Comparison of ENCODE assay signal across 1 cellular context in the genomic region with DNA sequence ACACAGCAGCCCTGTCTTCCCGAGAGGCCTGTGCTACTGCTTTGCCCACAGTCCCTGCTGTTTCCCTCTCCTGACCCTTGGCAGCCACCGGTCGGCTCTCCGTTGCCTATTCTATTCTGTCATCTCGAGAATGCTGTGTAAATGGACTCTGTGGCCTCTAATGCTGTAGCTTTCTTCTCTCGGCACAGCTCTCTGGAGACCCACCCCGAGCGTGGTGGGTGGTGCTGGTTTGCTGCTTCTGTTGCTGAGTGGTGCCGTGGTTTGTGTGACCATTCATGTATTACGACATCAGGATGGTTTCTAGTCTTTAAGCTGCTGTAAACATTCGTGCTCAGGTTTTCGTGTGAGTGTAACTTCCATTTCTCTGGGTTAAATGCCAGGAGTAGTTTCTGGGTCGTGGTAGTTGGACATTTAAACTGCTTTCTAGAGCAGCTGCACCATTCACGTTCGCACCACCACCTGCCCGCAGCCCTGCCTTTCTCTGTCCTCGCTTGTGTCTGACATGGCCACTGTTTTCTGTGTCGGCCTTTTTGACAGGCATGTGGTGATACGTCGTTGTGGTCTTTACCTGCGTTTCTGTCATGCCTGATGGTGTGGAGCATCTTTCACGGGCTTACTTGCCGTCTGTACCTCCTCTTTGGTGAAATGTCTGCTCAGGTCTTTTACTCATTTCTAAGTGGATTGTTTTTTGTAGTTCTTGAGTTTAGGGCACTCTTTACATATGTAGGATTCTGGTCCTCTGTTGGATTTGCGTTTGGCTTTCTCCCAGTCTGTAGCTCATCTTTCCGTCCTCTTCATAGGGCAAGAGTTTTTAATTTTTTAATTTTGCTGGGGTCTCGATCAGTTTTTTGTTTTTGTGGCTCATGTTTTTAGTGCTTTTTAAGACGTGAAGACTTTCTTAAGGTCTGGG.
A peak's percentile ranks its signal among the peaks of the same experiment; 100 is the strongest.
TF ChIP-seq lines count a peak whose summit lies in the region.

No MANE protein-coding gene starts in this region.

TF ChIP-seq in HepG2, 621 proteins besides CTCF, POLR2A, EP300 and RAD21 (continued from another document):
- no peak for TF ChIP-seq MED8 (CRISPR knock-in tag; IDR thresholded peaks at IDR 0.05; ENCODE audit: insufficient replicate concordance)
- TF ChIP-seq, protein P1, sequence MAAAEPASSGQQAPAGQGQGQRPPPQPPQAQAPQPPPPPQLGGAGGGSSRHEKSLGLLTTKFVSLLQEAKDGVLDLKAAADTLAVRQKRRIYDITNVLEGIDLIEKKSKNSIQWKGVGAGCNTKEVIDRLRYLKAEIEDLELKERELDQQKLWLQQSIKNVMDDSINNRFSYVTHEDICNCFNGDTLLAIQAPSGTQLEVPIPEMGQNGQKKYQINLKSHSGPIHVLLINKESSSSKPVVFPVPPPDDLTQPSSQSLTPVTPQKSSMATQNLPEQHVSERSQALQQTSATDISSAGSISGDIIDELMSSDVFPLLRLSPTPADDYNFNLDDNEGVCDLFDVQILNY (CRISPR knock-in tag; conservative IDR thresholded peaks at IDR 0.05) = 0 out of 2 replicates have a peak, but pooled peaks have one; percentile 23
- TF ChIP-seq RARA (CRISPR knock-in tag; IDR thresholded peaks at IDR 0.05) = peak; percentile 43; the same call in 1 of the 2 replicates
- peak; percentile 60; the same call in 1 of the 2 replicates for TF ChIP-seq ZNF772 (CRISPR knock-in tag; IDR thresholded peaks at IDR 0.05)
- TF ChIP-seq ARID2 (CRISPR knock-in tag; IDR thresholded peaks at IDR 0.05; ENCODE audit: borderline replicate concordance) = 0 out of 2 replicates have a peak, but pooled peaks have one; percentile 17
- no peak for TF ChIP-seq ZNF546 (CRISPR knock-in tag; conservative IDR thresholded peaks at IDR 0.05)
- peak; percentile 91 for TF ChIP-seq CEBPB (IDR thresholded peaks at IDR 0.05; ENCODE audit: borderline replicate concordance, low read depth, low read length)
- TF ChIP-seq THAP11 (CRISPR knock-in tag; IDR thresholded peaks at IDR 0.05) = peak; percentile 55
- peak; percentile 68; the same call in 1 of the 2 replicates for TF ChIP-seq KLF9 (CRISPR knock-in tag; IDR thresholded peaks at IDR 0.05; ENCODE audit: low read depth)
- TF ChIP-seq, protein P2, sequence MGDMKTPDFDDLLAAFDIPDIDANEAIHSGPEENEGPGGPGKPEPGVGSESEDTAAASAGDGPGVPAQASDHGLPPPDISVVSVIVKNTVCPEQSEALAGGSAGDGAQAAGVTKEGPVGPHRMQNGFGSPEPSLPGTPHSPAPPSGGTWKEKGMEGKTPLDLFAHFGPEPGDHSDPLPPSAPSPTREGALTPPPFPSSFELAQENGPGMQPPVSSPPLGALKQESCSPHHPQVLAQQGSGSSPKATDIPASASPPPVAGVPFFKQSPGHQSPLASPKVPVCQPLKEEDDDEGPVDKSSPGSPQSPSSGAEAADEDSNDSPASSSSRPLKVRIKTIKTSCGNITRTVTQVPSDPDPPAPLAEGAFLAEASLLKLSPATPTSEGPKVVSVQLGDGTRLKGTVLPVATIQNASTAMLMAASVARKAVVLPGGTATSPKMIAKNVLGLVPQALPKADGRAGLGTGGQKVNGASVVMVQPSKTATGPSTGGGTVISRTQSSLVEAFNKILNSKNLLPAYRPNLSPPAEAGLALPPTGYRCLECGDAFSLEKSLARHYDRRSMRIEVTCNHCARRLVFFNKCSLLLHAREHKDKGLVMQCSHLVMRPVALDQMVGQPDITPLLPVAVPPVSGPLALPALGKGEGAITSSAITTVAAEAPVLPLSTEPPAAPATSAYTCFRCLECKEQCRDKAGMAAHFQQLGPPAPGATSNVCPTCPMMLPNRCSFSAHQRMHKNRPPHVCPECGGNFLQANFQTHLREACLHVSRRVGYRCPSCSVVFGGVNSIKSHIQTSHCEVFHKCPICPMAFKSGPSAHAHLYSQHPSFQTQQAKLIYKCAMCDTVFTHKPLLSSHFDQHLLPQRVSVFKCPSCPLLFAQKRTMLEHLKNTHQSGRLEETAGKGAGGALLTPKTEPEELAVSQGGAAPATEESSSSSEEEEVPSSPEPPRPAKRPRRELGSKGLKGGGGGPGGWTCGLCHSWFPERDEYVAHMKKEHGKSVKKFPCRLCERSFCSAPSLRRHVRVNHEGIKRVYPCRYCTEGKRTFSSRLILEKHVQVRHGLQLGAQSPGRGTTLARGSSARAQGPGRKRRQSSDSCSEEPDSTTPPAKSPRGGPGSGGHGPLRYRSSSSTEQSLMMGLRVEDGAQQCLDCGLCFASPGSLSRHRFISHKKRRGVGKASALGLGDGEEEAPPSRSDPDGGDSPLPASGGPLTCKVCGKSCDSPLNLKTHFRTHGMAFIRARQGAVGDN (CRISPR knock-in tag; IDR thresholded peaks at IDR 0.05) = peak; percentile 72
- peak; percentile 13; the same call in 1 of the 2 replicates for TF ChIP-seq TGIF2 (CRISPR knock-in tag; IDR thresholded peaks at IDR 0.05)
- TF ChIP-seq, protein P3, sequence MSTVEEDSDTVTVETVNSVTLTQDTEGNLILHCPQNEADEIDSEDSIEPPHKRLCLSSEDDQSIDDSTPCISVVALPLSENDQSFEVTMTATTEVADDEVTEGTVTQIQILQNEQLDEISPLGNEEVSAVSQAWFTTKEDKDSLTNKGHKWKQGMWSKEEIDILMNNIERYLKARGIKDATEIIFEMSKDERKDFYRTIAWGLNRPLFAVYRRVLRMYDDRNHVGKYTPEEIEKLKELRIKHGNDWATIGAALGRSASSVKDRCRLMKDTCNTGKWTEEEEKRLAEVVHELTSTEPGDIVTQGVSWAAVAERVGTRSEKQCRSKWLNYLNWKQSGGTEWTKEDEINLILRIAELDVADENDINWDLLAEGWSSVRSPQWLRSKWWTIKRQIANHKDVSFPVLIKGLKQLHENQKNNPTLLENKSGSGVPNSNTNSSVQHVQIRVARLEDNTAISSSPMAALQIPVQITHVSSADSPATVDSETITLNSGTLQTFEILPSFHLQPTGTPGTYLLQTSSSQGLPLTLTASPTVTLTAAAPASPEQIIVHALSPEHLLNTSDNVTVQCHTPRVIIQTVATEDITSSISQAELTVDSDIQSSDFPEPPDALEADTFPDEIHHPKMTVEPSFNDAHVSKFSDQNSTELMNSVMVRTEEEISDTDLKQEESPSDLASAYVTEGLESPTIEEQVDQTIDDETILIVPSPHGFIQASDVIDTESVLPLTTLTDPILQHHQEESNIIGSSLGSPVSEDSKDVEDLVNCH (CRISPR knock-in tag; IDR thresholded peaks at IDR 0.05) = no peak
- TF ChIP-seq NCOA2 (CRISPR knock-in tag; IDR thresholded peaks at IDR 0.05) = peak; percentile 13; the same call in 1 of the 2 replicates
- 0 out of 2 replicates have a peak, but pooled peaks have one; percentile 25 for TF ChIP-seq MIXL1 (CRISPR knock-in tag; IDR thresholded peaks at IDR 0.05)
- TF ChIP-seq ZMAT3 (CRISPR knock-in tag; conservative IDR thresholded peaks at IDR 0.05) = 0 out of 2 replicates have a peak, but pooled peaks have one; percentile 40
- peak; percentile 65; the same call in 1 of the 2 replicates for TF ChIP-seq KDM2A (CRISPR knock-in tag; IDR thresholded peaks at IDR 0.05; ENCODE audit: borderline replicate concordance, low read depth)
- TF ChIP-seq MYC (CRISPR knock-in tag; IDR thresholded peaks at IDR 0.05; ENCODE audit: borderline replicate concordance) = peak; percentile 34; the same call in 1 of the 2 replicates
- TF ChIP-seq ZNF10 (CRISPR knock-in tag; IDR thresholded peaks at IDR 0.05; ENCODE audit: borderline replicate concordance, low read depth) = no peak
- no peak for TF ChIP-seq SOX13 (IDR thresholded peaks at IDR 0.05)
- peak in 1 of 2 experiments; percentile 58; a peak in 2 of 4 replicates for TF ChIP-seq SOX13 (CRISPR knock-in tag; conservative IDR thresholded peaks at IDR 0.05 in 1 of 2, IDR thresholded peaks at IDR 0.05 in 1 of 2)
- 0 out of 2 replicates have a peak, but pooled peaks have one; percentile 53 for TF ChIP-seq ZBTB7B (CRISPR knock-in tag; IDR thresholded peaks at IDR 0.05)
- peak; percentile 33; the same call in 1 of the 2 replicates for TF ChIP-seq ZFX (CRISPR knock-in tag; IDR thresholded peaks at IDR 0.05; ENCODE audit: low read depth)
- TF ChIP-seq, protein P4, sequence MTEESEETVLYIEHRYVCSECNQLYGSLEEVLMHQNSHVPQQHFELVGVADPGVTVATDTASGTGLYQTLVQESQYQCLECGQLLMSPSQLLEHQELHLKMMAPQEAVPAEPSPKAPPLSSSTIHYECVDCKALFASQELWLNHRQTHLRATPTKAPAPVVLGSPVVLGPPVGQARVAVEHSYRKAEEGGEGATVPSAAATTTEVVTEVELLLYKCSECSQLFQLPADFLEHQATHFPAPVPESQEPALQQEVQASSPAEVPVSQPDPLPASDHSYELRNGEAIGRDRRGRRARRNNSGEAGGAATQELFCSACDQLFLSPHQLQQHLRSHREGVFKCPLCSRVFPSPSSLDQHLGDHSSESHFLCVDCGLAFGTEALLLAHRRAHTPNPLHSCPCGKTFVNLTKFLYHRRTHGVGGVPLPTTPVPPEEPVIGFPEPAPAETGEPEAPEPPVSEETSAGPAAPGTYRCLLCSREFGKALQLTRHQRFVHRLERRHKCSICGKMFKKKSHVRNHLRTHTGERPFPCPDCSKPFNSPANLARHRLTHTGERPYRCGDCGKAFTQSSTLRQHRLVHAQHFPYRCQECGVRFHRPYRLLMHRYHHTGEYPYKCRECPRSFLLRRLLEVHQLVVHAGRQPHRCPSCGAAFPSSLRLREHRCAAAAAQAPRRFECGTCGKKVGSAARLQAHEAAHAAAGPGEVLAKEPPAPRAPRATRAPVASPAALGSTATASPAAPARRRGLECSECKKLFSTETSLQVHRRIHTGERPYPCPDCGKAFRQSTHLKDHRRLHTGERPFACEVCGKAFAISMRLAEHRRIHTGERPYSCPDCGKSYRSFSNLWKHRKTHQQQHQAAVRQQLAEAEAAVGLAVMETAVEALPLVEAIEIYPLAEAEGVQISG (CRISPR knock-in tag; IDR thresholded peaks at IDR 0.05) = 0 out of 2 replicates have a peak, but pooled peaks have one; percentile 11
- TF ChIP-seq, protein P5, sequence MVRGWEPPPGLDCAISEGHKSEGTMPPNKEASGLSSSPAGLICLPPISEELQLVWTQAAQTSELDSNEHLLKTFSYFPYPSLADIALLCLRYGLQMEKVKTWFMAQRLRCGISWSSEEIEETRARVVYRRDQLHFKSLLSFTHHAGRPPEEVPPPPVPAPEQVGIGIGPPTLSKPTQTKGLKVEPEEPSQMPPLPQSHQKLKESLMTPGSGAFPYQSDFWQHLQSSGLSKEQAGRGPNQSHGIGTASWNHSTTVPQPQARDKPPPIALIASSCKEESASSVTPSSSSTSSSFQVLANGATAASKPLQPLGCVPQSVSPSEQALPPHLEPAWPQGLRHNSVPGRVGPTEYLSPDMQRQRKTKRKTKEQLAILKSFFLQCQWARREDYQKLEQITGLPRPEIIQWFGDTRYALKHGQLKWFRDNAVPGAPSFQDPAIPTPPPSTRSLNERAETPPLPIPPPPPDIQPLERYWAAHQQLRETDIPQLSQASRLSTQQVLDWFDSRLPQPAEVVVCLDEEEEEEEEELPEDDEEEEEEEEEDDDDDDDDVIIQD (CRISPR knock-in tag; IDR thresholded peaks at IDR 0.05; ENCODE audit: low read depth) = 0 out of 2 replicates have a peak, but pooled peaks have one; percentile 27
- TF ChIP-seq JUND (CRISPR knock-in tag; IDR thresholded peaks at IDR 0.05) = peak; percentile 34; the same call in 1 of the 2 replicates
- no peak for TF ChIP-seq HDAC6 (IDR thresholded peaks at IDR 0.05; ENCODE audit: low read depth, low read length)
- TF ChIP-seq, protein P6, sequence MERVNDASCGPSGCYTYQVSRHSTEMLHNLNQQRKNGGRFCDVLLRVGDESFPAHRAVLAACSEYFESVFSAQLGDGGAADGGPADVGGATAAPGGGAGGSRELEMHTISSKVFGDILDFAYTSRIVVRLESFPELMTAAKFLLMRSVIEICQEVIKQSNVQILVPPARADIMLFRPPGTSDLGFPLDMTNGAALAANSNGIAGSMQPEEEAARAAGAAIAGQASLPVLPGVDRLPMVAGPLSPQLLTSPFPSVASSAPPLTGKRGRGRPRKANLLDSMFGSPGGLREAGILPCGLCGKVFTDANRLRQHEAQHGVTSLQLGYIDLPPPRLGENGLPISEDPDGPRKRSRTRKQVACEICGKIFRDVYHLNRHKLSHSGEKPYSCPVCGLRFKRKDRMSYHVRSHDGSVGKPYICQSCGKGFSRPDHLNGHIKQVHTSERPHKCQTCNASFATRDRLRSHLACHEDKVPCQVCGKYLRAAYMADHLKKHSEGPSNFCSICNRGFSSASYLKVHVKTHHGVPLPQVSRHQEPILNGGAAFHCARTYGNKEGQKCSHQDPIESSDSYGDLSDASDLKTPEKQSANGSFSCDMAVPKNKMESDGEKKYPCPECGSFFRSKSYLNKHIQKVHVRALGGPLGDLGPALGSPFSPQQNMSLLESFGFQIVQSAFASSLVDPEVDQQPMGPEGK (CRISPR knock-in tag; IDR thresholded peaks at IDR 0.05) = peak; percentile 38; the same call in 1 of the 2 replicates
- 0 out of 2 replicates have a peak, but pooled peaks have one; percentile 21 for TF ChIP-seq FOXK1 (CRISPR knock-in tag; IDR thresholded peaks at IDR 0.05; ENCODE audit: borderline replicate concordance, low read depth)
- peak; percentile 44; the same call in 1 of the 2 replicates for TF ChIP-seq SALL1 (CRISPR knock-in tag; IDR thresholded peaks at IDR 0.05)
